Comparison of ENCODE assay signal across 10 cellular contexts in genomic region chrX:40278340-40279090, GRCh38.
A peak's percentile ranks its signal among the peaks of the same experiment; 100 is the strongest.
DNase-seq lines count a peak whose midpoint lies in the region; TF ChIP-seq lines count a peak whose summit lies in the region.
"Had no signal": no experiment of that assay in that cellular context is flagged by ENCODE, and none has a peak within 500 bp of the region (broad histone marks: within the 10 kb centered on the region; RNA-seq: fewer than 3 reads in every experiment).

No MANE protein-coding gene starts in this region.

- no peak overlapping the region for H3K27ac ChIP-seq in esophagus squamous epithelium
- H3K27ac ChIP-seq: cardiac muscle cell had no signal

- no peak overlapping the region for H3K4me3 ChIP-seq in esophagus squamous epithelium
- H3K4me3 ChIP-seq: cardiac muscle cell had no signal

- H3K9me3 Mint-ChIP-seq in activated T-cell treated with anti-CD3 and anti-CD28 coated beads, Interleukin-2, amount 50 U/mL, for 24 hours, result peaks cover 10% of the 10 kb centered on the region
- no peaks in the 10 kb centered on the region for H3K9me3 Mint-ChIP-seq in immature natural killer cell
- peaks cover 4% of the 10 kb centered on the region for H3K9me3 Mint-ChIP-seq in stimulated activated naive CD8-positive, alpha-beta T cell treated with anti-CD3 and anti-CD28 coated beads, Interleukin-15, Interleukin-2, amounts not matched to agents 100 ng/mL and 50 ng/mL, for 24 hours

- peaks cover 0 to 6% (median 0%) of the 10 kb centered on the region in 3 donors for H3K9me3 ChIP-seq in esophagus squamous epithelium

- peak; percentile 25 for DNase-seq in NCI-H82 (lab: John Stamatoyannopoulos, UW)
- DNase-seq in NCI-H82 treated with DMSO at 0.1 percent for 48 hours (lab: John Stamatoyannopoulos, UW; ENCODE audit: unreplicated experiment), result no peak
- peak; percentile 52 for DNase-seq in activated T-cell treated with anti-CD3 and anti-CD28 coated beads, Interleukin-2, amount 50 U/mL, for 24 hours
- peak; percentile 62 to 75 (median 65) for DNase-seq in immature natural killer cell
- no peak for DNase-seq in globus pallidus (ENCODE audit: low spot score)
- no peak for DNase-seq in esophagus squamous epithelium (lab: John Stamatoyannopoulos, UW)
- no peak for DNase-seq in NCI-H774 (lab: John Stamatoyannopoulos, UW)
- DNase-seq: MV-4-11 had no signal

- whole genome bisulfite sequencing in esophagus squamous epithelium, 2 donors, result 73 to 81% methylated on average over 7 to 10 of the region's 10 CpGs

- H3K4me3 Mint-ChIP-seq in activated T-cell treated with anti-CD3 and anti-CD28 coated beads, Interleukin-2, amount 50 U/mL, for 24 hours, result no peak overlapping the region
- H3K4me3 Mint-ChIP-seq in immature natural killer cell, result peak overlapping the region; percentile 19 to 76 (median 28)
- H3K4me3 Mint-ChIP-seq in stimulated activated naive CD8-positive, alpha-beta T cell treated with anti-CD3 and anti-CD28 coated beads, Interleukin-15, Interleukin-2, amounts not matched to agents 100 ng/mL and 50 ng/mL, for 24 hours, result peak overlapping the region; percentile 10

- no peak for TF ChIP-seq POLR2A in esophagus squamous epithelium (IDR thresholded peaks at IDR 0.05)

- H3K27ac Mint-ChIP-seq in activated T-cell treated with anti-CD3 and anti-CD28 coated beads, Interleukin-2, amount 50 U/mL, for 24 hours, result peak overlapping the region; percentile 31
- H3K27ac Mint-ChIP-seq in immature natural killer cell, result peak overlapping the region; percentile 35 to 90 (median 88)
- peak overlapping the region; percentile 65 for H3K27ac Mint-ChIP-seq in stimulated activated naive CD8-positive, alpha-beta T cell treated with anti-CD3 and anti-CD28 coated beads, Interleukin-15, Interleukin-2, amounts not matched to agents 100 ng/mL and 50 ng/mL, for 24 hours

- peaks cover 36% of the 10 kb centered on the region for H3K27me3 Mint-ChIP-seq in activated T-cell treated with anti-CD3 and anti-CD28 coated beads, Interleukin-2, amount 50 U/mL, for 24 hours
- peaks cover 7 to 15% (median 13%) of the 10 kb centered on the region in 3 donors for H3K27me3 Mint-ChIP-seq in immature natural killer cell (ENCODE audit: low read depth in 3 of 3)
- H3K27me3 Mint-ChIP-seq in stimulated activated naive CD8-positive, alpha-beta T cell treated with anti-CD3 and anti-CD28 coated beads, Interleukin-15, Interleukin-2, amounts not matched to agents 100 ng/mL and 50 ng/mL, for 24 hours, result no peaks in the 10 kb centered on the region

- no peaks in the 10 kb centered on the region for H3K36me3 ChIP-seq in esophagus squamous epithelium
- H3K36me3 ChIP-seq: cardiac muscle cell had no signal

- intact Hi-C loops in esophagus squamous epithelium (cut with DNase I), result loop anchor here (10.0 kb wide), 1 partner anchor 186 kb away; no protein-coding TSS in a partner anchor

- H3K4me1 ChIP-seq in esophagus squamous epithelium, result no peaks in the 10 kb centered on the region

- no peak for TF ChIP-seq CTCF in esophagus squamous epithelium (IDR thresholded peaks at IDR 0.05)

- H3K36me3 Mint-ChIP-seq in activated T-cell treated with anti-CD3 and anti-CD28 coated beads, Interleukin-2, amount 50 U/mL, for 24 hours (ENCODE audit: low read depth), result no peaks in the 10 kb centered on the region
- no peaks in the 10 kb centered on the region for H3K36me3 Mint-ChIP-seq in immature natural killer cell
- no peaks in the 10 kb centered on the region for H3K36me3 Mint-ChIP-seq in stimulated activated naive CD8-positive, alpha-beta T cell treated with anti-CD3 and anti-CD28 coated beads, Interleukin-15, Interleukin-2, amounts not matched to agents 100 ng/mL and 50 ng/mL, for 24 hours (ENCODE audit: low read depth)

- no peaks in the 10 kb centered on the region for H3K27me3 ChIP-seq in esophagus squamous epithelium
- H3K27me3 ChIP-seq: cardiac muscle cell had no signal

- peaks cover 32% of the 10 kb centered on the region for H3K4me1 Mint-ChIP-seq in activated T-cell treated with anti-CD3 and anti-CD28 coated beads, Interleukin-2, amount 50 U/mL, for 24 hours (ENCODE audit: low read depth)
- H3K4me1 Mint-ChIP-seq in immature natural killer cell, result peaks cover 33% of the 10 kb centered on the region in 2 donors
- peaks cover 36% of the 10 kb centered on the region for H3K4me1 Mint-ChIP-seq in stimulated activated naive CD8-positive, alpha-beta T cell treated with anti-CD3 and anti-CD28 coated beads, Interleukin-15, Interleukin-2, amounts not matched to agents 100 ng/mL and 50 ng/mL, for 24 hours (ENCODE audit: low read depth)

Comparison
In these comparisons a context has a peak if more than half of its experiments do, and no peak if none do; other contexts are left out.
1. DNase-seq: peak in NCI-H82 (single experiment), activated T-cell treated with anti-CD3 and anti-CD28 coated beads, Interleukin-2, amount 50 U/mL, for 24 hours (single experiment) and immature natural killer cell (3 of 3); none in NCI-H82 treated with DMSO at 0.1 percent for 48 hours (single experiment), globus pallidus (single experiment), esophagus squamous epithelium (single experiment) and NCI-H774 (single experiment).
2. H3K27ac Mint-ChIP-seq: peak in every context shown above with its lines; median percentile 88 in immature natural killer cell; 65 in stimulated activated naive CD8-positive, alpha-beta T cell treated with anti-CD3 and anti-CD28 coated beads, Interleukin-15, Interleukin-2, amounts not matched to agents 100 ng/mL and 50 ng/mL, for 24 hours; 31 in activated T-cell treated with anti-CD3 and anti-CD28 coated beads, Interleukin-2, amount 50 U/mL, for 24 hours.